17 cellular contexts compared by ENCODE assay signal in genomic region chr21:25752389-25752788, GRCh38. TPM values are rescaled to one million over a fixed set of nuclear protein-coding genes. Genes with fewer than 3 reads are reported as not detected.
DNase-seq lines count a peak whose midpoint lies in the region; ATAC-seq, FAIRE-seq and TF ChIP-seq lines count a peak whose summit lies in the region.
"Had no signal": no experiment of that assay in that cellular context is flagged by ENCODE, and none has a peak within 500 bp of the region (broad histone marks: within the 10 kb centered on the region; RNA-seq: fewer than 3 reads in every experiment).

No MANE protein-coding gene starts in this region.

- H3K36me3 Mint-ChIP-seq in endothelial cell (ENCODE audit: low read depth, unreplicated experiment) (peaks cover 13% of the 10 kb centered on the region), type B pancreatic cell (peaks cover 32% of the 10 kb centered on the region)

- no peaks in the 10 kb centered on the region for H3K4me1 ChIP-seq in effector memory CD4-positive, alpha-beta T cell (ENCODE audit: control insufficient read depth, insufficient read depth, low read length, poor library complexity, severe bottlenecking)
- H3K4me1 ChIP-seq in left lung = no peaks in the 10 kb centered on the region

- H3K27ac ChIP-seq in effector memory CD4-positive, alpha-beta T cell (ENCODE audit: insufficient read depth, low read length, poor library complexity, severe bottlenecking) = no peak overlapping the region
- H3K27ac ChIP-seq in left lung = no peak overlapping the region

- H3K4me3 Mint-ChIP-seq in endothelial cell (ENCODE audit: unreplicated experiment) (peak overlapping the region; percentile 22), type B pancreatic cell (peak overlapping the region; percentile 51)
- H3K4me3 Mint-ChIP-seq: B cell; CD4-positive, alpha-beta memory T cell; H9 had no signal

- no peak for TF ChIP-seq CTCF in endothelial cell (IDR thresholded peaks at IDR 0.05; ENCODE audit: unreplicated experiment)
- TF ChIP-seq CTCF in type B pancreatic cell (conservative IDR thresholded peaks at IDR 0.05) = no peak
- no peak for TF ChIP-seq CTCF in left lung (IDR thresholded peaks at IDR 0.05)

- H3K9me3 ChIP-seq in effector memory CD4-positive, alpha-beta T cell (ENCODE audit: control insufficient read depth, low read length) = no peaks in the 10 kb centered on the region
- no peaks in the 10 kb centered on the region for H3K9me3 ChIP-seq in left lung

- peak; percentile 77 for DNase-seq in EH (ENCODE audit: low read depth)
- no peak for DNase-seq in HTR-8/SVneo (ENCODE audit: insufficient read length, low spot score)
- no peak for DNase-seq in endothelial cell (ENCODE audit: low spot score)
- DNase-seq in type B pancreatic cell (ENCODE audit: extremely low spot score, unreplicated experiment) = no peak
- no peak for DNase-seq in effector memory CD4-positive, alpha-beta T cell
- no peak for DNase-seq in T-helper 1 cell
- DNase-seq in left lung = no peak
- DNase-seq: C1 segment of cervical spinal cord; CD4-positive, alpha-beta memory T cell; DMS79; GDM1; GOT3; H9 had no signal

- intact Hi-C loops in left lung (cut with DNase I) = no loop called here

- H3K27ac Mint-ChIP-seq in endothelial cell (ENCODE audit: unreplicated experiment) (no peak overlapping the region), type B pancreatic cell (peak overlapping the region; percentile 72)
- H3K27ac Mint-ChIP-seq: B cell, H9 had no signal

- H3K9me3 Mint-ChIP-seq in endothelial cell (ENCODE audit: unreplicated experiment) = no peaks in the 10 kb centered on the region
- peaks cover 5% of the 10 kb centered on the region for H3K9me3 Mint-ChIP-seq in type B pancreatic cell
- H3K9me3 Mint-ChIP-seq: CD4-positive, alpha-beta memory T cell; H9 had no signal

- H3K4me1 Mint-ChIP-seq in endothelial cell (ENCODE audit: unreplicated experiment) (peaks cover 15% of the 10 kb centered on the region), type B pancreatic cell (ENCODE audit: unreplicated experiment) (peaks cover 4% of the 10 kb centered on the region)
- H3K4me1 Mint-ChIP-seq: H9 had no signal

- no peak overlapping the region for H3K4me3 ChIP-seq in effector memory CD4-positive, alpha-beta T cell (ENCODE audit: insufficient read depth, low read depth, low read length, poor library complexity, severe bottlenecking)
- H3K4me3 ChIP-seq in left lung = no peak overlapping the region

- H3K27me3 Mint-ChIP-seq in endothelial cell (ENCODE audit: unreplicated experiment) = peaks cover 2% of the 10 kb centered on the region
- H3K27me3 Mint-ChIP-seq in type B pancreatic cell = no peaks in the 10 kb centered on the region
- H3K27me3 Mint-ChIP-seq: B cell; CD4-positive, alpha-beta memory T cell had no signal

- no peak for ATAC-seq in left lung
- ATAC-seq: HepG2 had no signal

- H3K36me3 ChIP-seq in effector memory CD4-positive, alpha-beta T cell (ENCODE audit: control insufficient read depth, insufficient read depth, low read length) = peaks cover 31% of the 10 kb centered on the region
- H3K36me3 ChIP-seq in left lung = peaks cover 0 to 70% of the 10 kb centered on the region in 2 donors

- peak; percentile 13 for FAIRE-seq in HTR-8/SVneo (lab: Jason Lieb, UNC)
- FAIRE-seq: A204.1, GM12892 had no signal

- no peaks in the 10 kb centered on the region for H3K27me3 ChIP-seq in effector memory CD4-positive, alpha-beta T cell (replicated peaks; ENCODE audit: control insufficient read depth, insufficient read depth, low read length, poor library complexity, severe bottlenecking)
- no peaks in the 10 kb centered on the region for H3K27me3 ChIP-seq in left lung

RNA-seq across cellular contexts. Expression of gene GABPA, which starts 17.6 kb away (rescaled TPM):
- total RNA-seq in endothelial cell (ENCODE audit: unreplicated experiment) (22.6 TPM), type B pancreatic cell (ENCODE audit: low replicate concordance) (19.7 and 26.4 TPM in 2 replicates), left lung (10 to 100 TPM; 23.5 to 23.6 TPM)

RNA-seq across cellular contexts. Expression of gene ATP5PF, which starts 17.7 kb away (rescaled TPM):
- 119 TPM for total RNA-seq in endothelial cell (ENCODE audit: unreplicated experiment)
- total RNA-seq in type B pancreatic cell (ENCODE audit: low replicate concordance) = 139 and 168 TPM in 2 replicates
- total RNA-seq in left lung = 100 to 1,000 TPM; 102 to 104 TPM
